11 cellular contexts compared by ENCODE assay signal in genomic region chrX:53009032-53009431, GRCh38.
"Had no signal": no experiment of that assay in that cellular context is flagged by ENCODE, and none has a peak within 500 bp of the region (broad histone marks: within the 10 kb centered on the region; RNA-seq: fewer than 3 reads in every experiment).

No MANE protein-coding gene starts in this region.

- H3K9ac ChIP-seq: GM23248 had no signal

- DNase-seq: GM23248, GOT3, H7, H9, HCEC 1CT, HFFc6 had no signal

- FAIRE-seq: H1, H54 had no signal

- H3K36me3 ChIP-seq: HAP-1 had no signal

- H2AFZ ChIP-seq: GM23248, GM23338 had no signal

- H3K4me1 ChIP-seq: HAP-1 had no signal

- H3K4me3 ChIP-seq: GM23248, GM23338, HAP-1 had no signal

- ATAC-seq: GM23338, HCT116 had no signal

- H3K4me2 ChIP-seq: GM23338 had no signal

- H3K27ac ChIP-seq: GM23248 had no signal
